ENCODE assay signal across 8 cellular contexts in the genomic region with DNA sequence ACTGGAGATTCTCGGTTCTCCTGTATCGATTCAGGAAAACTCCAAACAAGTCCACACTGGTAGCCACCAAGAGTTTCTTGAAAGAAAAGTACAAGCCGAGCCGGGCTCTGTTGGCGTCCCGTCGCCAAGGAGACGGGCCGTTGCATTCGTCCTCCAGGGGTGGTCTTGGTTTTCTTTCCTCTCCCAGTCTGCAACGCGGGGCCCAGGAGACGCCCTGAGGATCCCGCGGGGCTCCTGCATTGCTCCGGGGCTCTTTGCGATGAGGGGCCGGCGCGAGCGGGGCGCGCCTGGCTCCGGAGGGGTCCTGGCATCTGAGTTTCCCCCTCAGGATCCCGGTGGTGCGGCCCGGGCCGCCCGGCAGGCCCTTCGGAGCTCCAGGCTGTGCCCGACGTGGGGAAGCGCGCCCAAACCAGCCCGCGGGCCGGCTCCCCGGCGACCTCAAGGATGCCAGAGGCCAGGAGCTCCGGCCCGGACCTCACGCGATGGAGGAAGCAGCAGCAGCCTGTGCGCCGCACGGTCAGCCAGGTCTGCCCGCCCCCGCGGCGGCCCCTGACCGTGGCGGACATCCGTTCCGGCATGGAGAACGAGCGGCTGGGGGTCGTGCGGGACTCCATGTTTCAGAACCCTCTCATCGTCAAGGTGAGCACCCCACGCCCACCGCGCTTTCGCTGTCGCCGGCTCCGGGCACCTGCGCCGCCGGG. TPM values are rescaled to one million over a fixed set of nuclear protein-coding genes. Genes with fewer than 3 reads are reported as not detected.
DNase-seq lines count a peak whose midpoint lies in the region; ATAC-seq, FAIRE-seq and TF ChIP-seq lines count a peak whose summit lies in the region.

Gene CFAP77, plus strand, starts transcription at position 384 of the 701 bp plus-strand sequence. Its CDS starts 61 bp downstream, at position 445.

- DNase-seq in NCI-H146 (lab: John Stamatoyannopoulos, UW): peak; percentile 9
- DNase-seq in NCI-H146 treated with DMSO at 0.1 percent for 48 hours (lab: John Stamatoyannopoulos, UW; ENCODE audit: unreplicated experiment): no peak
- DNase-seq in NCI-H69 (lab: John Stamatoyannopoulos, UW): peak; percentile 75
- peak; percentile 22 for DNase-seq in activated effector memory CD4-positive, alpha-beta T cell treated with Interleukin-2 at 50 U/mL for 16 hours
- peak; percentile 42 to 44 for DNase-seq in frontal cortex (ENCODE audit: low spot score in 2 of 2)
- DNase-seq in omental fat pad (ENCODE audit: low spot score): no peak

- no peak for TF ChIP-seq CTCF in omental fat pad (IDR thresholded peaks at IDR 0.05)

- no peak for FAIRE-seq in frontal cortex (lab: Jason Lieb, UNC)

- peak; percentile 27 for ATAC-seq in omental fat pad (ENCODE audit: low FRiP score)
- ATAC-seq in HG02870 (IDR thresholded peaks at IDR 0.05; ENCODE audit: unreplicated experiment): no peak
- no peak for ATAC-seq in HG03565 (IDR thresholded peaks at IDR 0.05; ENCODE audit: unreplicated experiment)

RNA-seq across cellular contexts. Expression of gene CFAP77, which starts in this region (rescaled TPM):
- total RNA-seq in frontal cortex (not detected), omental fat pad (not detected)

Comparison
In these comparisons a context has a peak if more than half of its experiments do, and no peak if none do; other contexts are left out.
1. DNase-seq: peak in NCI-H146 (single experiment), NCI-H69 (single experiment) and activated effector memory CD4-positive, alpha-beta T cell treated with Interleukin-2 at 50 U/mL for 16 hours (single experiment); none in NCI-H146 treated with DMSO at 0.1 percent for 48 hours (single experiment) and omental fat pad (single experiment).
2. Peak in DNase-seq in frontal cortex; RNA of the gene not detected or under 1 TPM.
3. Peak in ATAC-seq in omental fat pad; RNA of the gene not detected or under 1 TPM.